ENCODE assay signal across 20 cellular contexts in genomic region chr3:125154110-125154509, GRCh38.
"Had no signal": no experiment of that assay in that cellular context is flagged by ENCODE, and none has a peak within 500 bp of the region (broad histone marks: within the 10 kb centered on the region; RNA-seq: fewer than 3 reads in every experiment).

No MANE protein-coding gene starts in this region.

- H3K79me2 ChIP-seq: hepatocyte had no signal

- H3K36me3 ChIP-seq: left lung, ovary, prostate gland, thyroid gland had no signal

- H3K27me3 Mint-ChIP-seq: T-cell had no signal

- H3K4me3 Mint-ChIP-seq: activated naive CD4-positive, alpha-beta T cell treated with anti-CD3 and anti-CD28 coated beads for 36 hours had no signal

- H3K9me3 Mint-ChIP-seq: activated naive CD4-positive, alpha-beta T cell treated with anti-CD3 and anti-CD28 coated beads for 36 hours; dendritic cell treated with granulocyte-macrophage colony-stimulating factor and Interleukin-4, amounts not matched to agents 40 ng/mL and 50 ng/mL, for 4 days; immature natural killer cell; T-cell had no signal

- H3K27ac Mint-ChIP-seq: activated naive CD4-positive, alpha-beta T cell treated with anti-CD3 and anti-CD28 coated beads for 36 hours; T-cell had no signal

- H3K36me3 Mint-ChIP-seq: immature natural killer cell, T-cell had no signal

- H3K9me3 ChIP-seq: body of pancreas, left lung, ovary, prostate gland, thyroid gland had no signal

- H2AFZ ChIP-seq: hepatocyte had no signal

- H3K4me3 ChIP-seq: body of pancreas, hepatocyte, left lung, lung, ovary, prostate gland, thyroid gland had no signal

- H3K4me1 ChIP-seq: body of pancreas, prostate gland had no signal

- H3K27ac ChIP-seq: body of pancreas, hepatocyte, ovary, prostate gland, thyroid gland had no signal

- DNase-seq: activated effector memory CD4-positive, alpha-beta T cell treated with Interleukin-2 at 50 U/mL for 16 hours; activated naive CD4-positive, alpha-beta T cell treated with anti-CD3 and anti-CD28 coated beads for 36 hours; anterior cingulate cortex; body of pancreas; effector CD8-positive, alpha-beta T cell; foreskin melanocyte; immature natural killer cell; left lung; naive thymus-derived CD4-positive, alpha-beta T cell; ovary; right cardiac atrium; stimulated activated CD4-positive, alpha-beta T cell treated with anti-CD3 and anti-CD28 coated beads, Interleukin-4, amount 100 ng/mL, for 24 hours; stimulated activated naive CD4-positive, alpha-beta T cell treated with Interleukin-2 at 50 U/mL for 16 hours; substantia nigra; T-cell; thyroid gland had no signal

- H3K27me3 ChIP-seq: body of pancreas, hepatocyte, left lung, ovary, thyroid gland had no signal

- ATAC-seq: body of pancreas, right cardiac atrium had no signal

- H3K4me2 ChIP-seq: hepatocyte had no signal
